ENCODE assay signal across 16 cellular contexts in genomic region chr4:1377606-1378261, GRCh38. TPM values are rescaled to one million over a fixed set of nuclear protein-coding genes. Genes with fewer than 3 reads are reported as not detected.
"Had no signal": no experiment of that assay in that cellular context is flagged by ENCODE, and none has a peak within 500 bp of the region (broad histone marks: within the 10 kb centered on the region; RNA-seq: fewer than 3 reads in every experiment).

No MANE protein-coding gene starts in this region.

- H3K27ac ChIP-seq: transverse colon had no signal

- H3K4me1 Mint-ChIP-seq: nephron had no signal

- H3K36me3 ChIP-seq: transverse colon had no signal

- H3K4me1 ChIP-seq: transverse colon had no signal

- H3K27me3 Mint-ChIP-seq: dendritic cell treated with granulocyte-macrophage colony-stimulating factor and Interleukin-4, amounts not matched to agents 40 ng/mL and 50 ng/mL, for 4 days had no signal

- H3K27me3 ChIP-seq: transverse colon had no signal

- H3K4me3 Mint-ChIP-seq: activated CD8-positive, alpha-beta T cell treated with anti-CD3 and anti-CD28 coated beads, Interleukin-2, amount 10 ng/mL, durations not matched to agents 7 days and 5 days; dendritic cell treated with granulocyte-macrophage colony-stimulating factor and Interleukin-4, amounts not matched to agents 40 ng/mL and 50 ng/mL, for 4 days; nephron had no signal

- DNase-seq: activated CD4-positive, alpha-beta T cell treated with anti-CD3 and anti-CD28 coated beads for 1 hour; activated CD8-positive, alpha-beta memory T cell treated with anti-CD3 and anti-CD28 coated beads, Interleukin-2, amount 50 U/mL, for 48 hours; activated CD8-positive, alpha-beta T cell treated with anti-CD3 and anti-CD28 coated beads, Interleukin-2, amount 10 ng/mL, durations not matched to agents 7 days and 5 days; central memory CD4-positive, alpha-beta T cell; erythroblast; hippocampal formation; stimulated activated naive CD4-positive, alpha-beta T cell; substantia nigra; transverse colon had no signal

- H3K27ac Mint-ChIP-seq: activated CD8-positive, alpha-beta T cell treated with anti-CD3 and anti-CD28 coated beads, Interleukin-2, amount 10 ng/mL, durations not matched to agents 7 days and 5 days; dendritic cell treated with granulocyte-macrophage colony-stimulating factor and Interleukin-4, amounts not matched to agents 40 ng/mL and 50 ng/mL, for 4 days; nephron had no signal

- H3K4me3 ChIP-seq: transverse colon had no signal

- ATAC-seq: activated CD8-positive, alpha-beta T cell treated with anti-CD3 and anti-CD28 coated beads, Interleukin-2, amount 10 ng/mL, durations not matched to agents 7 days and 5 days had no signal

- H3K9me3 ChIP-seq: transverse colon had no signal

RNA-seq across cellular contexts. Expression of gene NKX1-1, which starts 28.5 kb away (rescaled TPM):
- total RNA-seq: activated CD8-positive, alpha-beta T cell treated with anti-CD3 and anti-CD28 coated beads, Interleukin-2, amount 10 ng/mL, durations not matched to agents 7 days and 5 days; mucosa of gallbladder; osteoblast; renal cortical epithelial cell; SK-MEL-5; transverse colon had no signal
- polyA plus RNA-seq: adipose tissue had no signal
